1 cellular context compared by ENCODE assay signal in the genomic region with DNA sequence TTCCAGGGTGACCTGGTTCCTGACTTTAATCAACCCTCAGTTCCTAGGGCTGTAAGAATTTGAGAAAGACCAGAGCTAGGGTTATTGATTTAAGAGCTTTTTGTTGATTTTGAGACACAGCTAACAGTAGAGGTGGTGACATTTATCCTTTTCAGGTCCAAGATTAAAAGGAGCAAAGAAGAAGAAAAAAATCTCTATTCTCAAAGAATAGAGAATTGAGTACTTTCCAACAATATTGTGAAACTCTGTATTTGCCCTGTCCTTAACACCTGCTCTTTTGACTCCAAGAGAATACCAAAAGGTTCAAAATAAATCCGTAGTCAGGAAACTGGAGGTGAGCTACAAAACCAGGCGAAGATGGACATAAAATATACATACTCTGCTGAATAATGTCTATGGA.
TF ChIP-seq lines count a peak whose summit lies in the region.

No MANE protein-coding gene starts in this region.

TF ChIP-seq in HepG2, 621 proteins besides CTCF, POLR2A, EP300 and RAD21 (continues in another document):
- peak; percentile 93 for TF ChIP-seq NR2F2 (IDR thresholded peaks at IDR 0.05; ENCODE audit: borderline replicate concordance, low read depth)
- peak; percentile 67 for TF ChIP-seq PAXIP1 (CRISPR knock-in tag; conservative IDR thresholded peaks at IDR 0.05)
- no peak for TF ChIP-seq HHEX (CRISPR knock-in tag; IDR thresholded peaks at IDR 0.05)
- TF ChIP-seq RBM39 (IDR thresholded peaks at IDR 0.05; ENCODE audit: low read depth, low read length, poor library complexity, severe bottlenecking) = no peak
- TF ChIP-seq ZFYVE20 (CRISPR knock-in tag; IDR thresholded peaks at IDR 0.05; ENCODE audit: borderline replicate concordance, low read depth) = no peak
- TF ChIP-seq, protein P1, sequence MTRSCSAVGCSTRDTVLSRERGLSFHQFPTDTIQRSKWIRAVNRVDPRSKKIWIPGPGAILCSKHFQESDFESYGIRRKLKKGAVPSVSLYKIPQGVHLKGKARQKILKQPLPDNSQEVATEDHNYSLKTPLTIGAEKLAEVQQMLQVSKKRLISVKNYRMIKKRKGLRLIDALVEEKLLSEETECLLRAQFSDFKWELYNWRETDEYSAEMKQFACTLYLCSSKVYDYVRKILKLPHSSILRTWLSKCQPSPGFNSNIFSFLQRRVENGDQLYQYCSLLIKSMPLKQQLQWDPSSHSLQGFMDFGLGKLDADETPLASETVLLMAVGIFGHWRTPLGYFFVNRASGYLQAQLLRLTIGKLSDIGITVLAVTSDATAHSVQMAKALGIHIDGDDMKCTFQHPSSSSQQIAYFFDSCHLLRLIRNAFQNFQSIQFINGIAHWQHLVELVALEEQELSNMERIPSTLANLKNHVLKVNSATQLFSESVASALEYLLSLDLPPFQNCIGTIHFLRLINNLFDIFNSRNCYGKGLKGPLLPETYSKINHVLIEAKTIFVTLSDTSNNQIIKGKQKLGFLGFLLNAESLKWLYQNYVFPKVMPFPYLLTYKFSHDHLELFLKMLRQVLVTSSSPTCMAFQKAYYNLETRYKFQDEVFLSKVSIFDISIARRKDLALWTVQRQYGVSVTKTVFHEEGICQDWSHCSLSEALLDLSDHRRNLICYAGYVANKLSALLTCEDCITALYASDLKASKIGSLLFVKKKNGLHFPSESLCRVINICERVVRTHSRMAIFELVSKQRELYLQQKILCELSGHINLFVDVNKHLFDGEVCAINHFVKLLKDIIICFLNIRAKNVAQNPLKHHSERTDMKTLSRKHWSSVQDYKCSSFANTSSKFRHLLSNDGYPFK (CRISPR knock-in tag; IDR thresholded peaks at IDR 0.05; ENCODE audit: borderline replicate concordance) = no peak
- TF ChIP-seq ZNF577 (CRISPR knock-in tag; IDR thresholded peaks at IDR 0.05; ENCODE audit: borderline replicate concordance, low read depth) = no peak
- no peak for TF ChIP-seq ZNF207 (IDR thresholded peaks at IDR 0.05; ENCODE audit: borderline replicate concordance)
- TF ChIP-seq ZBTB3 (CRISPR knock-in tag; IDR thresholded peaks at IDR 0.05; ENCODE audit: borderline replicate concordance, low read depth) = no peak
- 0 out of 2 replicates have a peak, but pooled peaks have one; percentile 28 for TF ChIP-seq SIX4 (CRISPR knock-in tag; IDR thresholded peaks at IDR 0.05)
- TF ChIP-seq CEBPG (CRISPR knock-in tag; IDR thresholded peaks at IDR 0.05) = peak; percentile 73
- no peak for TF ChIP-seq CBFB (CRISPR knock-in tag; IDR thresholded peaks at IDR 0.05)
- TF ChIP-seq, protein P2, sequence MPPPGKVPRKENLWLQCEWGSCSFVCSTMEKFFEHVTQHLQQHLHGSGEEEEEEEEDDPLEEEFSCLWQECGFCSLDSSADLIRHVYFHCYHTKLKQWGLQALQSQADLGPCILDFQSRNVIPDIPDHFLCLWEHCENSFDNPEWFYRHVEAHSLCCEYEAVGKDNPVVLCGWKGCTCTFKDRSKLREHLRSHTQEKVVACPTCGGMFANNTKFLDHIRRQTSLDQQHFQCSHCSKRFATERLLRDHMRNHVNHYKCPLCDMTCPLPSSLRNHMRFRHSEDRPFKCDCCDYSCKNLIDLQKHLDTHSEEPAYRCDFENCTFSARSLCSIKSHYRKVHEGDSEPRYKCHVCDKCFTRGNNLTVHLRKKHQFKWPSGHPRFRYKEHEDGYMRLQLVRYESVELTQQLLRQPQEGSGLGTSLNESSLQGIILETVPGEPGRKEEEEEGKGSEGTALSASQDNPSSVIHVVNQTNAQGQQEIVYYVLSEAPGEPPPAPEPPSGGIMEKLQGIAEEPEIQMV (CRISPR knock-in tag; IDR thresholded peaks at IDR 0.05; ENCODE audit: low read depth) = no peak
- TF ChIP-seq BCL6 (CRISPR knock-in tag; IDR thresholded peaks at IDR 0.05) = peak; percentile 98
- TF ChIP-seq, protein P3, sequence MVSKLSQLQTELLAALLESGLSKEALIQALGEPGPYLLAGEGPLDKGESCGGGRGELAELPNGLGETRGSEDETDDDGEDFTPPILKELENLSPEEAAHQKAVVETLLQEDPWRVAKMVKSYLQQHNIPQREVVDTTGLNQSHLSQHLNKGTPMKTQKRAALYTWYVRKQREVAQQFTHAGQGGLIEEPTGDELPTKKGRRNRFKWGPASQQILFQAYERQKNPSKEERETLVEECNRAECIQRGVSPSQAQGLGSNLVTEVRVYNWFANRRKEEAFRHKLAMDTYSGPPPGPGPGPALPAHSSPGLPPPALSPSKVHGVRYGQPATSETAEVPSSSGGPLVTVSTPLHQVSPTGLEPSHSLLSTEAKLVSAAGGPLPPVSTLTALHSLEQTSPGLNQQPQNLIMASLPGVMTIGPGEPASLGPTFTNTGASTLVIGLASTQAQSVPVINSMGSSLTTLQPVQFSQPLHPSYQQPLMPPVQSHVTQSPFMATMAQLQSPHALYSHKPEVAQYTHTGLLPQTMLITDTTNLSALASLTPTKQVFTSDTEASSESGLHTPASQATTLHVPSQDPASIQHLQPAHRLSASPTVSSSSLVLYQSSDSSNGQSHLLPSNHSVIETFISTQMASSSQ (IDR thresholded peaks at IDR 0.05; ENCODE audit: low read depth) = peak; percentile 49; the same call in 1 of the 2 replicates
- TF ChIP-seq, protein P3 (CRISPR knock-in tag; IDR thresholded peaks at IDR 0.05; ENCODE audit: borderline replicate concordance) = peak; percentile 30; the same call in 1 of the 2 replicates
- peak; percentile 76; the same call in 1 of the 2 replicates for TF ChIP-seq RCOR2 (CRISPR knock-in tag; IDR thresholded peaks at IDR 0.05)
- TF ChIP-seq, protein P4, sequence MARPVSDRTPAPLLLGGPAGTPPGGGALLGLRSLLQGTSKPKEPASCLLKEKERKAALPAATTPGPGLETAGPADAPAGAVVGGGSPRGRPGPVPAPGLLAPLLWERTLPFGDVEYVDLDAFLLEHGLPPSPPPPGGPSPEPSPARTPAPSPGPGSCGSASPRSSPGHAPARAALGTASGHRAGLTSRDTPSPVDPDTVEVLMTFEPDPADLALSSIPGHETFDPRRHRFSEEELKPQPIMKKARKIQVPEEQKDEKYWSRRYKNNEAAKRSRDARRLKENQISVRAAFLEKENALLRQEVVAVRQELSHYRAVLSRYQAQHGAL (CRISPR knock-in tag; IDR thresholded peaks at IDR 0.05; ENCODE audit: not compliant biosample characterization) = no peak
- TF ChIP-seq HMG20B (CRISPR knock-in tag; conservative IDR thresholded peaks at IDR 0.05) = no peak; the same call in 1 of the 2 replicates
- TF ChIP-seq TARDBP (CRISPR knock-in tag; IDR thresholded peaks at IDR 0.05) = 0 out of 2 replicates have a peak, but pooled peaks have one; percentile 60
- no peak for TF ChIP-seq FOXP1 (IDR thresholded peaks at IDR 0.05)
- peak; percentile 51; the same call in 1 of the 2 replicates for TF ChIP-seq FOXP1 (CRISPR knock-in tag; IDR thresholded peaks at IDR 0.05)
- TF ChIP-seq FOXC1 (CRISPR knock-in tag; IDR thresholded peaks at IDR 0.05; ENCODE audit: borderline replicate concordance) = no peak
- TF ChIP-seq CEBPB (IDR thresholded peaks at IDR 0.05; ENCODE audit: borderline replicate concordance, low read depth, low read length) = peak; percentile 33; the same call in 1 of the 2 replicates
- no peak for TF ChIP-seq SRSF1 (optimal IDR thresholded peaks at IDR 0.05; ENCODE audit: low read depth, low read length)
- TF ChIP-seq ZNF629 (CRISPR knock-in tag; conservative IDR thresholded peaks at IDR 0.05) = no peak
- TF ChIP-seq, protein P5, sequence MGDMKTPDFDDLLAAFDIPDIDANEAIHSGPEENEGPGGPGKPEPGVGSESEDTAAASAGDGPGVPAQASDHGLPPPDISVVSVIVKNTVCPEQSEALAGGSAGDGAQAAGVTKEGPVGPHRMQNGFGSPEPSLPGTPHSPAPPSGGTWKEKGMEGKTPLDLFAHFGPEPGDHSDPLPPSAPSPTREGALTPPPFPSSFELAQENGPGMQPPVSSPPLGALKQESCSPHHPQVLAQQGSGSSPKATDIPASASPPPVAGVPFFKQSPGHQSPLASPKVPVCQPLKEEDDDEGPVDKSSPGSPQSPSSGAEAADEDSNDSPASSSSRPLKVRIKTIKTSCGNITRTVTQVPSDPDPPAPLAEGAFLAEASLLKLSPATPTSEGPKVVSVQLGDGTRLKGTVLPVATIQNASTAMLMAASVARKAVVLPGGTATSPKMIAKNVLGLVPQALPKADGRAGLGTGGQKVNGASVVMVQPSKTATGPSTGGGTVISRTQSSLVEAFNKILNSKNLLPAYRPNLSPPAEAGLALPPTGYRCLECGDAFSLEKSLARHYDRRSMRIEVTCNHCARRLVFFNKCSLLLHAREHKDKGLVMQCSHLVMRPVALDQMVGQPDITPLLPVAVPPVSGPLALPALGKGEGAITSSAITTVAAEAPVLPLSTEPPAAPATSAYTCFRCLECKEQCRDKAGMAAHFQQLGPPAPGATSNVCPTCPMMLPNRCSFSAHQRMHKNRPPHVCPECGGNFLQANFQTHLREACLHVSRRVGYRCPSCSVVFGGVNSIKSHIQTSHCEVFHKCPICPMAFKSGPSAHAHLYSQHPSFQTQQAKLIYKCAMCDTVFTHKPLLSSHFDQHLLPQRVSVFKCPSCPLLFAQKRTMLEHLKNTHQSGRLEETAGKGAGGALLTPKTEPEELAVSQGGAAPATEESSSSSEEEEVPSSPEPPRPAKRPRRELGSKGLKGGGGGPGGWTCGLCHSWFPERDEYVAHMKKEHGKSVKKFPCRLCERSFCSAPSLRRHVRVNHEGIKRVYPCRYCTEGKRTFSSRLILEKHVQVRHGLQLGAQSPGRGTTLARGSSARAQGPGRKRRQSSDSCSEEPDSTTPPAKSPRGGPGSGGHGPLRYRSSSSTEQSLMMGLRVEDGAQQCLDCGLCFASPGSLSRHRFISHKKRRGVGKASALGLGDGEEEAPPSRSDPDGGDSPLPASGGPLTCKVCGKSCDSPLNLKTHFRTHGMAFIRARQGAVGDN (CRISPR knock-in tag; IDR thresholded peaks at IDR 0.05) = no peak
- no peak for TF ChIP-seq RFXANK (CRISPR knock-in tag; IDR thresholded peaks at IDR 0.05)
- TF ChIP-seq AGO2 (optimal IDR thresholded peaks at IDR 0.05; ENCODE audit: low read depth, low read length) = no peak
- TF ChIP-seq PLRG1 (conservative IDR thresholded peaks at IDR 0.05) = no peak
- TF ChIP-seq TCF7 (IDR thresholded peaks at IDR 0.05; ENCODE audit: low read depth) = peak; percentile 82
- no peak for TF ChIP-seq SOX6 (IDR thresholded peaks at IDR 0.05)
- TF ChIP-seq SOX6 (CRISPR knock-in tag; IDR thresholded peaks at IDR 0.05) = peak; percentile 87
- TF ChIP-seq SIX1 (CRISPR knock-in tag; IDR thresholded peaks at IDR 0.05; ENCODE audit: borderline replicate concordance) = 0 out of 2 replicates have a peak, but pooled peaks have one; percentile 28
- TF ChIP-seq, protein P6, sequence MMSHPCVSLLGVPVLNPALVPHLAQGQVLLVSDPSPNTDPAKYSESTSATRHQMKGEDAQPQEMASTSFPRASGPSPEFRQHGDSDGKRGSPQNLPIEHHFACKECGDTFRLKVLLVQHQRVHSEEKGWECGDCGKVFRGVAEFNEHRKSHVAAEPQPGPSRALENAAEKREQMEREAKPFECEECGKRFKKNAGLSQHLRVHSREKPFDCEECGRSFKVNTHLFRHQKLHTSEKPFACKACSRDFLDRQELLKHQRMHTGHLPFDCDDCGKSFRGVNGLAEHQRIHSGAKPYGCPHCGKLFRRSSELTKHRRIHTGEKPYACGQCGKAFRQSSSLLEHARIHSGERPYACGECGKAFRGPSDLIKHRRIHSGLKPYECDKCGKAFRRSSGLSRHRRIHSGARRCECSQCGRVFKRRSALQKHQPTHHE (CRISPR knock-in tag; IDR thresholded peaks at IDR 0.05; ENCODE audit: borderline replicate concordance) = no peak
- TF ChIP-seq, protein P7, sequence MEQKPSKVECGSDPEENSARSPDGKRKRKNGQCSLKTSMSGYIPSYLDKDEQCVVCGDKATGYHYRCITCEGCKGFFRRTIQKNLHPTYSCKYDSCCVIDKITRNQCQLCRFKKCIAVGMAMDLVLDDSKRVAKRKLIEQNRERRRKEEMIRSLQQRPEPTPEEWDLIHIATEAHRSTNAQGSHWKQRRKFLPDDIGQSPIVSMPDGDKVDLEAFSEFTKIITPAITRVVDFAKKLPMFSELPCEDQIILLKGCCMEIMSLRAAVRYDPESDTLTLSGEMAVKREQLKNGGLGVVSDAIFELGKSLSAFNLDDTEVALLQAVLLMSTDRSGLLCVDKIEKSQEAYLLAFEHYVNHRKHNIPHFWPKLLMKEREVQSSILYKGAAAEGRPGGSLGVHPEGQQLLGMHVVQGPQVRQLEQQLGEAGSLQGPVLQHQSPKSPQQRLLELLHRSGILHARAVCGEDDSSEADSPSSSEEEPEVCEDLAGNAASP (CRISPR knock-in tag; IDR thresholded peaks at IDR 0.05; ENCODE audit: borderline replicate concordance) = peak; percentile 75
- TF ChIP-seq MTA1 (CRISPR knock-in tag; IDR thresholded peaks at IDR 0.05; ENCODE audit: borderline replicate concordance) = no peak
